ENCODE assay signal across 18 cellular contexts in genomic region chr3:125715651-125716050, GRCh38.
DNase-seq lines count a peak whose midpoint lies in the region; ATAC-seq and TF ChIP-seq lines count a peak whose summit lies in the region.
"Had no signal": no experiment of that assay in that cellular context is flagged by ENCODE, and none has a peak within 500 bp of the region (broad histone marks: within the 10 kb centered on the region; RNA-seq: fewer than 3 reads in every experiment).

No MANE protein-coding gene starts in this region.

- peak; percentile 66 for ATAC-seq in stimulated activated naive CD8-positive, alpha-beta T cell treated with anti-CD3 and anti-CD28 coated beads, Interleukin-15, amount 100 ng/mL, for 72 hours
- no peak for ATAC-seq in stimulated activated naive CD8-positive, alpha-beta T cell treated with anti-CD3 and anti-CD28 coated beads, Interleukin-15, Interleukin-2, amounts not matched to agents 100 U/mL and 50 U/mL, for 24 hours
- no peak for ATAC-seq in HG03521 (IDR thresholded peaks at IDR 0.05; ENCODE audit: unreplicated experiment)

- H3K4me1 Mint-ChIP-seq in stimulated activated naive CD8-positive, alpha-beta T cell treated with anti-CD3 and anti-CD28 coated beads, Interleukin-15, amount 100 ng/mL, for 72 hours, result peaks cover 8% of the 10 kb centered on the region
- H3K4me1 Mint-ChIP-seq: CD14-positive monocyte had no signal

- no peaks in the 10 kb centered on the region for H3K9me3 ChIP-seq in HEK293 (ENCODE audit: control insufficient read depth, insufficient read depth, low read depth, low read length)
- H3K9me3 ChIP-seq: BE2C, BLaER1 had no signal

- CTCF ChIA-PET in HEK293 (lab: Yijun Ruan, JAX), result no interaction called here

- H3K4me1 ChIP-seq in HEK293 (ENCODE audit: control insufficient read depth, insufficient read depth, low read length), result no peaks in the 10 kb centered on the region
- H3K4me1 ChIP-seq: BE2C, BLaER1 had no signal

- H3K27ac ChIP-seq in HEK293 (ENCODE audit: extremely low read depth, low read depth, low read length), result no peak overlapping the region
- H3K27ac ChIP-seq: BLaER1 had no signal

- no peaks in the 10 kb centered on the region for H3K27me3 Mint-ChIP-seq in stimulated activated naive CD8-positive, alpha-beta T cell treated with anti-CD3 and anti-CD28 coated beads, Interleukin-15, amount 100 ng/mL, for 72 hours
- H3K27me3 Mint-ChIP-seq: CD4-positive, CD25-positive, alpha-beta regulatory T cell had no signal

- no peak for DNase-seq in stimulated activated naive CD8-positive, alpha-beta T cell treated with anti-CD3 and anti-CD28 coated beads, Interleukin-15, amount 100 ng/mL, for 72 hours
- DNase-seq in stimulated activated naive CD8-positive, alpha-beta T cell treated with anti-CD3 and anti-CD28 coated beads, Interleukin-15, Interleukin-2, amounts not matched to agents 100 U/mL and 50 U/mL, for 24 hours, result no peak
- peak; percentile 11 for DNase-seq in GM13976 (ENCODE audit: low spot score)
- no peak for DNase-seq in NCI-H187 treated with DMSO at 0.1 percent for 48 hours (lab: John Stamatoyannopoulos, UW)
- DNase-seq: 8988T; ACHN; BE2C; C1 segment of cervical spinal cord; CD4-positive, alpha-beta memory T cell; CD4-positive, CD25-positive, alpha-beta regulatory T cell; CD8-positive, alpha-beta memory T cell; COR-L47; DMS79 treated with DMSO at 0.1 percent for 48 hours; GF-D8 had no signal

- TF ChIP-seq CTCF in GM13976 (IDR thresholded peaks at IDR 0.05; ENCODE audit: borderline replicate concordance, control extremely low read depth, extremely low read depth, insufficient read depth, missing control alignments) (no peak), HEK293 (tag by site-specific recombination; IDR thresholded peaks at IDR 0.05) (no peak)

- H3K4me3 Mint-ChIP-seq in stimulated activated naive CD8-positive, alpha-beta T cell treated with anti-CD3 and anti-CD28 coated beads, Interleukin-15, amount 100 ng/mL, for 72 hours, result no peak overlapping the region
- H3K4me3 Mint-ChIP-seq: CD14-positive monocyte; CD4-positive, alpha-beta memory T cell; CD4-positive, CD25-positive, alpha-beta regulatory T cell; CD8-positive, alpha-beta memory T cell had no signal

- H3K36me3 ChIP-seq in HEK293 (ENCODE audit: control insufficient read depth in 2 of 2, insufficient read depth in 1 of 2, low read length in 2 of 2), result no peaks in the 10 kb centered on the region
- H3K36me3 ChIP-seq: BE2C, BLaER1 had no signal

- H3K4me3 ChIP-seq in HEK293 (ENCODE audit: low read depth, low read length), result no peak overlapping the region
- H3K4me3 ChIP-seq: BLaER1 had no signal

- POLR2A ChIA-PET in HEK293 (lab: Yijun Ruan, JAX), result no interaction called here

- in situ Hi-C loops in GM13976 (cut with MboI; ENCODE audit: low sequenced_read_pairs, unreplicated experiment), result no loop called here

- no peak overlapping the region for H3K27ac Mint-ChIP-seq in stimulated activated naive CD8-positive, alpha-beta T cell treated with anti-CD3 and anti-CD28 coated beads, Interleukin-15, amount 100 ng/mL, for 72 hours
- H3K27ac Mint-ChIP-seq: CD14-positive monocyte; CD4-positive, alpha-beta memory T cell; CD4-positive, CD25-positive, alpha-beta regulatory T cell; CD8-positive, alpha-beta memory T cell had no signal

- no peaks in the 10 kb centered on the region for H3K9me3 Mint-ChIP-seq in stimulated activated naive CD8-positive, alpha-beta T cell treated with anti-CD3 and anti-CD28 coated beads, Interleukin-15, amount 100 ng/mL, for 72 hours
- H3K9me3 Mint-ChIP-seq: CD4-positive, alpha-beta memory T cell; CD4-positive, CD25-positive, alpha-beta regulatory T cell; CD8-positive, alpha-beta memory T cell had no signal

TF ChIP-seq in HEK293, 187 proteins besides CTCF, POLR2A, EP300 and RAD21:
- TF ChIP-seq GLIS2 (tag by site-specific recombination; IDR thresholded peaks at IDR 0.05) (0 out of 2 replicates have a peak, but pooled peaks have one; percentile 14), ZXDB (tag by site-specific recombination; IDR thresholded peaks at IDR 0.05) (no peak), ZNF707 (tag by site-specific recombination; IDR thresholded peaks at IDR 0.05) (no peak), TRIM28 (IDR thresholded peaks at IDR 0.05; ENCODE audit: borderline replicate concordance, low read length) (no peak), KLF7 (tag by site-specific recombination; IDR thresholded peaks at IDR 0.05; ENCODE audit: borderline replicate concordance) (no peak)
